Comparison of ENCODE assay signal across 20 cellular contexts in genomic region chr17:54435966-54436365, GRCh38.
DNase-seq lines count a peak whose midpoint lies in the region; ATAC-seq, FAIRE-seq and TF ChIP-seq lines count a peak whose summit lies in the region.
"Had no signal": no experiment of that assay in that cellular context is flagged by ENCODE, and none has a peak within 500 bp of the region (broad histone marks: within the 10 kb centered on the region; RNA-seq: fewer than 3 reads in every experiment).

No MANE protein-coding gene starts in this region.

- peaks cover 45% of the 10 kb centered on the region for H3K36me3 Mint-ChIP-seq in WTC11
- H3K36me3 Mint-ChIP-seq in CD4-positive, alpha-beta memory T cell: no peaks in the 10 kb centered on the region
- H3K36me3 Mint-ChIP-seq: CD8-positive, alpha-beta T cell had no signal

- no peaks in the 10 kb centered on the region; the same call in 1 of the 2 replicates for H3K27me3 Mint-ChIP-seq in WTC11 (ENCODE audit: low read depth)
- H3K27me3 Mint-ChIP-seq in CD4-positive, alpha-beta memory T cell: peaks cover 0 to 2% of the 10 kb centered on the region in 2 donors

- no peak overlapping the region for H3K27ac ChIP-seq in kidney (ENCODE audit: low read depth in 2 of 2, low read length in 2 of 2)
- H3K27ac ChIP-seq in CD4-positive, alpha-beta memory T cell (ENCODE audit: low read depth, low read length): no peak overlapping the region
- H3K27ac ChIP-seq in stomach: no peak overlapping the region
- H3K27ac ChIP-seq: 22Rv1, A549, C4-2B, HL-60 had no signal

- H3K36me3 ChIP-seq in kidney (ENCODE audit: control insufficient read depth in 1 of 2, insufficient read depth in 2 of 2, low read length in 2 of 2): no peaks in the 10 kb centered on the region
- no peaks in the 10 kb centered on the region for H3K36me3 ChIP-seq in CD4-positive, alpha-beta memory T cell (ENCODE audit: insufficient read depth, low read length)
- no peaks in the 10 kb centered on the region for H3K36me3 ChIP-seq in stomach

- peaks cover 64% of the 10 kb centered on the region for H3K9me3 Mint-ChIP-seq in WTC11
- H3K9me3 Mint-ChIP-seq in CD4-positive, alpha-beta memory T cell: peaks cover 0 to 19% (median 2%) of the 10 kb centered on the region in 8 donors
- H3K9me3 Mint-ChIP-seq: CD8-positive, alpha-beta T cell had no signal

- POLR2A ChIA-PET in WTC11 (lab: Charles Lee): no interaction called here
- POLR2A ChIA-PET in CD4-positive, alpha-beta memory T cell (lab: Charles Lee; ENCODE audit: partially characterized antibody): no interaction called here

- no peak for TF ChIP-seq POLR2A in stomach (IDR thresholded peaks at IDR 0.05)
- TF ChIP-seq POLR2A in GM18505 (IDR thresholded peaks at IDR 0.05; ENCODE audit: borderline replicate concordance, extremely low read depth, insufficient read depth, insufficient read length): no peak

- TF ChIP-seq CTCF in WTC11 (IDR thresholded peaks at IDR 0.05): no peak
- TF ChIP-seq CTCF in kidney (IDR thresholded peaks at IDR 0.05; ENCODE audit: borderline replicate concordance, extremely low read depth, insufficient read depth): no peak
- no peak for TF ChIP-seq CTCF in stomach (IDR thresholded peaks at IDR 0.05)

- CTCF ChIA-PET in WTC11 (lab: Charles Lee): no interaction called here
- CTCF ChIA-PET in CD4-positive, alpha-beta memory T cell (lab: Charles Lee; ENCODE audit: partially characterized antibody): no interaction called here

- WGBS in stomach, 5 donors: 60 to 82% (median 64%) methylated on average over 5 to 10 of the region's 10 CpGs

- H3K4me3 ChIP-seq in kidney (ENCODE audit: low read length in 2 of 2) (no peak overlapping the region), stomach (no peak overlapping the region)
- H3K4me3 ChIP-seq in CD4-positive, alpha-beta memory T cell (ENCODE audit: low read length in 2 of 2): no peak overlapping the region
- H3K4me3 ChIP-seq: A549, GM12878 had no signal

- H3K9ac ChIP-seq in kidney (ENCODE audit: low read length in 2 of 2): no peak overlapping the region

- H3K27ac Mint-ChIP-seq in WTC11: no peak overlapping the region
- H3K27ac Mint-ChIP-seq in CD4-positive, alpha-beta memory T cell: no peak overlapping the region
- H3K27ac Mint-ChIP-seq: CD8-positive, alpha-beta T cell; HFFc6 had no signal

- no peak for TF ChIP-seq EP300 in stomach (IDR thresholded peaks at IDR 0.05)

- no peaks in the 10 kb centered on the region for H3K4me1 Mint-ChIP-seq in WTC11
- no peaks in the 10 kb centered on the region for H3K4me1 Mint-ChIP-seq in CD4-positive, alpha-beta memory T cell

- no peak for FAIRE-seq in kidney (lab: Jason Lieb, UNC)
- FAIRE-seq: A549, GM12878, H54 had no signal

- H3K4me3 Mint-ChIP-seq in WTC11: no peak overlapping the region
- H3K4me3 Mint-ChIP-seq in CD4-positive, alpha-beta memory T cell: no peak overlapping the region
- H3K4me3 Mint-ChIP-seq: CD8-positive, alpha-beta T cell; HFFc6 had no signal

- no peaks in the 10 kb centered on the region for H3K27me3 ChIP-seq in CD4-positive, alpha-beta memory T cell (ENCODE audit: insufficient read depth, low read length)
- H3K27me3 ChIP-seq in stomach: no peaks in the 10 kb centered on the region

- DNase-seq in Right ventricle myocardium inferior (ENCODE audit: missing footprints) (peak; percentile 43), Right ventricle myocardium superior (no peak), WTC11 (ENCODE audit: low spot score) (peak; percentile 11), kidney (peak; percentile 26), stomach (no peak)
- no peak for DNase-seq in CD4-positive, alpha-beta memory T cell
- DNase-seq: AML-193; Calu3; CD8-positive, alpha-beta T cell; DMS79 treated with DMSO at 0.1 percent for 48 hours; HFFc6 had no signal

- ATAC-seq in Right ventricle myocardium inferior (no peak), Right ventricle myocardium superior (ENCODE audit: poor library complexity) (no peak), WTC11 (no peak), GM18505 (IDR thresholded peaks at IDR 0.05; ENCODE audit: unreplicated experiment) (no peak), GM19452 (IDR thresholded peaks at IDR 0.05; ENCODE audit: unreplicated experiment) (no peak)
- ATAC-seq: A549; CD8-positive, alpha-beta T cell; GM12878; HCT116 had no signal

- no peaks in the 10 kb centered on the region for H3K4me1 ChIP-seq in kidney (ENCODE audit: control insufficient read depth in 1 of 2, insufficient read depth in 1 of 2, low read depth in 1 of 2, low read length in 2 of 2)
- H3K4me1 ChIP-seq in CD4-positive, alpha-beta memory T cell (ENCODE audit: insufficient read depth, low read length): no peaks in the 10 kb centered on the region
- H3K4me1 ChIP-seq in stomach: no peaks in the 10 kb centered on the region
- H3K4me1 ChIP-seq: A549 had no signal

- H3K9me3 ChIP-seq in kidney (ENCODE audit: control insufficient read depth in 1 of 2, low read length in 2 of 2) (no peaks in the 10 kb centered on the region), stomach (peaks cover 0 to 7% (median 2%) of the 10 kb centered on the region in 4 donors)
- no peaks in the 10 kb centered on the region for H3K9me3 ChIP-seq in CD4-positive, alpha-beta memory T cell (ENCODE audit: control insufficient read depth in 1 of 2, low read length in 2 of 2)

- intact Hi-C loops in Right ventricle myocardium inferior (cut with DNase I): no loop called here
- intact Hi-C loops in Right ventricle myocardium superior (cut with DNase I): no loop called here
- intact Hi-C loops in kidney (cut with DNase I): no loop called here
- intact Hi-C loops in CD4-positive, alpha-beta memory T cell (cut with micrococcal nuclease): no loop called here
- intact Hi-C loops in stomach (cut with DNase I; ENCODE audit: low total_unique reads): no loop called here

TF ChIP-seq in WTC11, 78 proteins besides CTCF, POLR2A, EP300 and RAD21 (continues in another document):
- TF ChIP-seq ZNF532 (CRISPR knock-in tag; IDR thresholded peaks at IDR 0.05; ENCODE audit: borderline replicate concordance) (no peak), ETV6 (CRISPR knock-in tag; IDR thresholded peaks at IDR 0.05) (no peak), TP53 (CRISPR knock-in tag; IDR thresholded peaks at IDR 0.05) (no peak), ZNF416 (CRISPR knock-in tag; IDR thresholded peaks at IDR 0.05) (no peak), E2F4 (CRISPR knock-in tag; IDR thresholded peaks at IDR 0.05; ENCODE audit: borderline replicate concordance, low read depth) (no peak), RORB (CRISPR knock-in tag; IDR thresholded peaks at IDR 0.05) (no peak), ERG (CRISPR knock-in tag; IDR thresholded peaks at IDR 0.05) (no peak)

Comparison
In these comparisons a context has a peak if more than half of its experiments do, and no peak if none do; other contexts are left out.
1. DNase-seq: peak in Right ventricle myocardium inferior (single experiment), WTC11 (single experiment) and kidney (single experiment); none in Right ventricle myocardium superior (single experiment), CD4-positive, alpha-beta memory T cell (0 of 5) and stomach (single experiment).